Comparison of ENCODE assay signal across 1 cellular context in genomic region chr2:113892004-113892740, GRCh38.
TF ChIP-seq lines count a peak whose summit lies in the region.

No MANE protein-coding gene starts in this region.

TF ChIP-seq in K562, 482 proteins besides CTCF, POLR2A, EP300 and RAD21 (continued from another document):
- TF ChIP-seq NR4A1 (CRISPR knock-in tag; IDR thresholded peaks at IDR 0.05) (no peak), NR4A1 (tag; IDR thresholded peaks at IDR 0.05) (0 out of 2 replicates have a peak, but pooled peaks have one; percentile 47), GATAD2A (IDR thresholded peaks at IDR 0.05) (0 out of 2 replicates have a peak, but pooled peaks have one; percentile 27), TAF9B (IDR thresholded peaks at IDR 0.05; ENCODE audit: partially characterized antibody) (peak; percentile 5), TCF3 (CRISPR knock-in tag; IDR thresholded peaks at IDR 0.05) (peak; percentile 18; the same call in 1 of the 2 replicates), KDM1A (IDR thresholded peaks at IDR 0.05) (peak in 1 of 2 experiments; percentile 10; a peak in 1 of 4 replicates), EP400 (IDR thresholded peaks at IDR 0.05) (peak; percentile 38; the same call in 1 of the 2 replicates), L3MBTL2 (IDR thresholded peaks at IDR 0.05) (peak; percentile 74), TEAD4 (IDR thresholded peaks at IDR 0.05; ENCODE audit: low read length) (0 out of 2 replicates have a peak, but pooled peaks have one; percentile 10), TEAD4 (CRISPR knock-in tag; IDR thresholded peaks at IDR 0.05; ENCODE audit: borderline replicate concordance) (no peak), MYBL2 (IDR thresholded peaks at IDR 0.05; ENCODE audit: low read depth) (peak; percentile 10; the same call in 1 of the 2 replicates), MYBL2 (CRISPR knock-in tag; IDR thresholded peaks at IDR 0.05; ENCODE audit: borderline replicate concordance) (no peak), CHD2 (IDR thresholded peaks at IDR 0.05; ENCODE audit: low read depth, low read length) (no peak), ZNF146 (CRISPR knock-in tag; IDR thresholded peaks at IDR 0.05; ENCODE audit: unreplicated experiment) (no peak), CEBPB (tag; IDR thresholded peaks at IDR 0.05) (peak; percentile 47; the same call in 1 of the 2 replicates), PKNOX1 (IDR thresholded peaks at IDR 0.05) (0 out of 2 replicates have a peak, but pooled peaks have one; percentile 5), NR2C2 (CRISPR knock-in tag; IDR thresholded peaks at IDR 0.05) (no peak), NR2C2 (tag; IDR thresholded peaks at IDR 0.05) (peak; percentile 21; the same call in 1 of the 2 replicates), ID3 (CRISPR knock-in tag; IDR thresholded peaks at IDR 0.05) (no peak), ID3 (tag; IDR thresholded peaks at IDR 0.05) (0 out of 2 replicates have a peak, but pooled peaks have one; percentile 42), ZNF239 (CRISPR knock-in tag; IDR thresholded peaks at IDR 0.05) (no peak), MYC (IDR thresholded peaks at IDR 0.05; ENCODE audit: low read depth, low read length) (0 out of 2 replicates have a peak, but pooled peaks have one; percentile 22), MYC (CRISPR knock-in tag; IDR thresholded peaks at IDR 0.05; ENCODE audit: borderline replicate concordance, low read depth) (no peak), PTBP1 (IDR thresholded peaks at IDR 0.05; ENCODE audit: low read depth, low read length) (no peak)
- TF ChIP-seq, protein P1, sequence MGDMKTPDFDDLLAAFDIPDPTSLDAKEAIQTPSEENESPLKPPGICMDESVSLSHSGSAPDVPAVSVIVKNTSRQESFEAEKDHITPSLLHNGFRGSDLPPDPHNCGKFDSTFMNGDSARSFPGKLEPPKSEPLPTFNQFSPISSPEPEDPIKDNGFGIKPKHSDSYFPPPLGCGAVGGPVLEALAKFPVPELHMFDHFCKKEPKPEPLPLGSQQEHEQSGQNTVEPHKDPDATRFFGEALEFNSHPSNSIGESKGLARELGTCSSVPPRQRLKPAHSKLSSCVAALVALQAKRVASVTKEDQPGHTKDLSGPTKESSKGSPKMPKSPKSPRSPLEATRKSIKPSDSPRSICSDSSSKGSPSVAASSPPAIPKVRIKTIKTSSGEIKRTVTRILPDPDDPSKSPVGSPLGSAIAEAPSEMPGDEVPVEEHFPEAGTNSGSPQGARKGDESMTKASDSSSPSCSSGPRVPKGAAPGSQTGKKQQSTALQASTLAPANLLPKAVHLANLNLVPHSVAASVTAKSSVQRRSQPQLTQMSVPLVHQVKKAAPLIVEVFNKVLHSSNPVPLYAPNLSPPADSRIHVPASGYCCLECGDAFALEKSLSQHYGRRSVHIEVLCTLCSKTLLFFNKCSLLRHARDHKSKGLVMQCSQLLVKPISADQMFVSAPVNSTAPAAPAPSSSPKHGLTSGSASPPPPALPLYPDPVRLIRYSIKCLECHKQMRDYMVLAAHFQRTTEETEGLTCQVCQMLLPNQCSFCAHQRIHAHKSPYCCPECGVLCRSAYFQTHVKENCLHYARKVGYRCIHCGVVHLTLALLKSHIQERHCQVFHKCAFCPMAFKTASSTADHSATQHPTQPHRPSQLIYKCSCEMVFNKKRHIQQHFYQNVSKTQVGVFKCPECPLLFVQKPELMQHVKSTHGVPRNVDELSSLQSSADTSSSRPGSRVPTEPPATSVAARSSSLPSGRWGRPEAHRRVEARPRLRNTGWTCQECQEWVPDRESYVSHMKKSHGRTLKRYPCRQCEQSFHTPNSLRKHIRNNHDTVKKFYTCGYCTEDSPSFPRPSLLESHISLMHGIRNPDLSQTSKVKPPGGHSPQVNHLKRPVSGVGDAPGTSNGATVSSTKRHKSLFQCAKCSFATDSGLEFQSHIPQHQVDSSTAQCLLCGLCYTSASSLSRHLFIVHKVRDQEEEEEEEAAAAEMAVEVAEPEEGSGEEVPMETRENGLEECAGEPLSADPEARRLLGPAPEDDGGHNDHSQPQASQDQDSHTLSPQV (IDR thresholded peaks at IDR 0.05): no peak
- TF ChIP-seq, protein P2, sequence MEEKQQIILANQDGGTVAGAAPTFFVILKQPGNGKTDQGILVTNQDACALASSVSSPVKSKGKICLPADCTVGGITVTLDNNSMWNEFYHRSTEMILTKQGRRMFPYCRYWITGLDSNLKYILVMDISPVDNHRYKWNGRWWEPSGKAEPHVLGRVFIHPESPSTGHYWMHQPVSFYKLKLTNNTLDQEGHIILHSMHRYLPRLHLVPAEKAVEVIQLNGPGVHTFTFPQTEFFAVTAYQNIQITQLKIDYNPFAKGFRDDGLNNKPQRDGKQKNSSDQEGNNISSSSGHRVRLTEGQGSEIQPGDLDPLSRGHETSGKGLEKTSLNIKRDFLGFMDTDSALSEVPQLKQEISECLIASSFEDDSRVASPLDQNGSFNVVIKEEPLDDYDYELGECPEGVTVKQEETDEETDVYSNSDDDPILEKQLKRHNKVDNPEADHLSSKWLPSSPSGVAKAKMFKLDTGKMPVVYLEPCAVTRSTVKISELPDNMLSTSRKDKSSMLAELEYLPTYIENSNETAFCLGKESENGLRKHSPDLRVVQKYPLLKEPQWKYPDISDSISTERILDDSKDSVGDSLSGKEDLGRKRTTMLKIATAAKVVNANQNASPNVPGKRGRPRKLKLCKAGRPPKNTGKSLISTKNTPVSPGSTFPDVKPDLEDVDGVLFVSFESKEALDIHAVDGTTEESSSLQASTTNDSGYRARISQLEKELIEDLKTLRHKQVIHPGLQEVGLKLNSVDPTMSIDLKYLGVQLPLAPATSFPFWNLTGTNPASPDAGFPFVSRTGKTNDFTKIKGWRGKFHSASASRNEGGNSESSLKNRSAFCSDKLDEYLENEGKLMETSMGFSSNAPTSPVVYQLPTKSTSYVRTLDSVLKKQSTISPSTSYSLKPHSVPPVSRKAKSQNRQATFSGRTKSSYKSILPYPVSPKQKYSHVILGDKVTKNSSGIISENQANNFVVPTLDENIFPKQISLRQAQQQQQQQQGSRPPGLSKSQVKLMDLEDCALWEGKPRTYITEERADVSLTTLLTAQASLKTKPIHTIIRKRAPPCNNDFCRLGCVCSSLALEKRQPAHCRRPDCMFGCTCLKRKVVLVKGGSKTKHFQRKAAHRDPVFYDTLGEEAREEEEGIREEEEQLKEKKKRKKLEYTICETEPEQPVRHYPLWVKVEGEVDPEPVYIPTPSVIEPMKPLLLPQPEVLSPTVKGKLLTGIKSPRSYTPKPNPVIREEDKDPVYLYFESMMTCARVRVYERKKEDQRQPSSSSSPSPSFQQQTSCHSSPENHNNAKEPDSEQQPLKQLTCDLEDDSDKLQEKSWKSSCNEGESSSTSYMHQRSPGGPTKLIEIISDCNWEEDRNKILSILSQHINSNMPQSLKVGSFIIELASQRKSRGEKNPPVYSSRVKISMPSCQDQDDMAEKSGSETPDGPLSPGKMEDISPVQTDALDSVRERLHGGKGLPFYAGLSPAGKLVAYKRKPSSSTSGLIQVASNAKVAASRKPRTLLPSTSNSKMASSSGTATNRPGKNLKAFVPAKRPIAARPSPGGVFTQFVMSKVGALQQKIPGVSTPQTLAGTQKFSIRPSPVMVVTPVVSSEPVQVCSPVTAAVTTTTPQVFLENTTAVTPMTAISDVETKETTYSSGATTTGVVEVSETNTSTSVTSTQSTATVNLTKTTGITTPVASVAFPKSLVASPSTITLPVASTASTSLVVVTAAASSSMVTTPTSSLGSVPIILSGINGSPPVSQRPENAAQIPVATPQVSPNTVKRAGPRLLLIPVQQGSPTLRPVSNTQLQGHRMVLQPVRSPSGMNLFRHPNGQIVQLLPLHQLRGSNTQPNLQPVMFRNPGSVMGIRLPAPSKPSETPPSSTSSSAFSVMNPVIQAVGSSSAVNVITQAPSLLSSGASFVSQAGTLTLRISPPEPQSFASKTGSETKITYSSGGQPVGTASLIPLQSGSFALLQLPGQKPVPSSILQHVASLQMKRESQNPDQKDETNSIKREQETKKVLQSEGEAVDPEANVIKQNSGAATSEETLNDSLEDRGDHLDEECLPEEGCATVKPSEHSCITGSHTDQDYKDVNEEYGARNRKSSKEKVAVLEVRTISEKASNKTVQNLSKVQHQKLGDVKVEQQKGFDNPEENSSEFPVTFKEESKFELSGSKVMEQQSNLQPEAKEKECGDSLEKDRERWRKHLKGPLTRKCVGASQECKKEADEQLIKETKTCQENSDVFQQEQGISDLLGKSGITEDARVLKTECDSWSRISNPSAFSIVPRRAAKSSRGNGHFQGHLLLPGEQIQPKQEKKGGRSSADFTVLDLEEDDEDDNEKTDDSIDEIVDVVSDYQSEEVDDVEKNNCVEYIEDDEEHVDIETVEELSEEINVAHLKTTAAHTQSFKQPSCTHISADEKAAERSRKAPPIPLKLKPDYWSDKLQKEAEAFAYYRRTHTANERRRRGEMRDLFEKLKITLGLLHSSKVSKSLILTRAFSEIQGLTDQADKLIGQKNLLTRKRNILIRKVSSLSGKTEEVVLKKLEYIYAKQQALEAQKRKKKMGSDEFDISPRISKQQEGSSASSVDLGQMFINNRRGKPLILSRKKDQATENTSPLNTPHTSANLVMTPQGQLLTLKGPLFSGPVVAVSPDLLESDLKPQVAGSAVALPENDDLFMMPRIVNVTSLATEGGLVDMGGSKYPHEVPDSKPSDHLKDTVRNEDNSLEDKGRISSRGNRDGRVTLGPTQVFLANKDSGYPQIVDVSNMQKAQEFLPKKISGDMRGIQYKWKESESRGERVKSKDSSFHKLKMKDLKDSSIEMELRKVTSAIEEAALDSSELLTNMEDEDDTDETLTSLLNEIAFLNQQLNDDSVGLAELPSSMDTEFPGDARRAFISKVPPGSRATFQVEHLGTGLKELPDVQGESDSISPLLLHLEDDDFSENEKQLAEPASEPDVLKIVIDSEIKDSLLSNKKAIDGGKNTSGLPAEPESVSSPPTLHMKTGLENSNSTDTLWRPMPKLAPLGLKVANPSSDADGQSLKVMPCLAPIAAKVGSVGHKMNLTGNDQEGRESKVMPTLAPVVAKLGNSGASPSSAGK (IDR thresholded peaks at IDR 0.05): peak; percentile 48
- TF ChIP-seq, protein P3, sequence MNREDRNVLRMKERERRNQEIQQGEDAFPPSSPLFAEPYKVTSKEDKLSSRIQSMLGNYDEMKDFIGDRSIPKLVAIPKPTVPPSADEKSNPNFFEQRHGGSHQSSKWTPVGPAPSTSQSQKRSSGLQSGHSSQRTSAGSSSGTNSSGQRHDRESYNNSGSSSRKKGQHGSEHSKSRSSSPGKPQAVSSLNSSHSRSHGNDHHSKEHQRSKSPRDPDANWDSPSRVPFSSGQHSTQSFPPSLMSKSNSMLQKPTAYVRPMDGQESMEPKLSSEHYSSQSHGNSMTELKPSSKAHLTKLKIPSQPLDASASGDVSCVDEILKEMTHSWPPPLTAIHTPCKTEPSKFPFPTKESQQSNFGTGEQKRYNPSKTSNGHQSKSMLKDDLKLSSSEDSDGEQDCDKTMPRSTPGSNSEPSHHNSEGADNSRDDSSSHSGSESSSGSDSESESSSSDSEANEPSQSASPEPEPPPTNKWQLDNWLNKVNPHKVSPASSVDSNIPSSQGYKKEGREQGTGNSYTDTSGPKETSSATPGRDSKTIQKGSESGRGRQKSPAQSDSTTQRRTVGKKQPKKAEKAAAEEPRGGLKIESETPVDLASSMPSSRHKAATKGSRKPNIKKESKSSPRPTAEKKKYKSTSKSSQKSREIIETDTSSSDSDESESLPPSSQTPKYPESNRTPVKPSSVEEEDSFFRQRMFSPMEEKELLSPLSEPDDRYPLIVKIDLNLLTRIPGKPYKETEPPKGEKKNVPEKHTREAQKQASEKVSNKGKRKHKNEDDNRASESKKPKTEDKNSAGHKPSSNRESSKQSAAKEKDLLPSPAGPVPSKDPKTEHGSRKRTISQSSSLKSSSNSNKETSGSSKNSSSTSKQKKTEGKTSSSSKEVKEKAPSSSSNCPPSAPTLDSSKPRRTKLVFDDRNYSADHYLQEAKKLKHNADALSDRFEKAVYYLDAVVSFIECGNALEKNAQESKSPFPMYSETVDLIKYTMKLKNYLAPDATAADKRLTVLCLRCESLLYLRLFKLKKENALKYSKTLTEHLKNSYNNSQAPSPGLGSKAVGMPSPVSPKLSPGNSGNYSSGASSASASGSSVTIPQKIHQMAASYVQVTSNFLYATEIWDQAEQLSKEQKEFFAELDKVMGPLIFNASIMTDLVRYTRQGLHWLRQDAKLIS (CRISPR knock-in tag; IDR thresholded peaks at IDR 0.05): 0 out of 2 replicates have a peak, but pooled peaks have one; percentile 75
